Comparison of ENCODE assay signal across 1 cellular context in the genomic region with DNA sequence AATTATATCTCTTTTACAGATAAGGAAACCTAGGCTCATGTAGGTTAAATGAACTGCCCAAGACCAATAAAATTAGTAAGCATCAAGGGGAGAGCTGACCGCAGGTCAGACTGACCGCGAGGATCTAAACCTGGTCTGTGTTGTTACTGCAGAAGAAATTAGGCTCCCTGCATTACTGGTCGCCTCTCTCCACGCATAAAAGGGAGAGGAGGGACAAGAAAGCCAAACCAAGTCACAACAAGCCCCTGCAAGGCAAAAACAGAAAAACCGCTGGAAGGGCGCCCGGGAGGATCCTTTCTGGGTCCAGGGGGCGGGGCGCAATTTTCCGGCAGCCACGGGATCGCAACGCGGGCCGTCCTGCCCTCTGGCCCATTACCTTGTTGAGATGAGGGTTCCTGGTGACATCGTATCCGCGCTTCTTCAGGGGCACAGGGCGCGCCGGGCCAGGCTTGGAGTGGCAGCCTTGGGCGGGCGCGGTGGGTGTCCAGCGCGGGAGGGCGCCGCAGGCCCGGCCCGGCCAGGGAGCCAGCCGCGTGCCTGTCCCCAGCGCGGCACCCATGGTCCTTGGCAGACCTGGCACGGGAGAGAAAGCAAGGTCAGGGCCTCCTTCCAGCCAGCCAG.
TF ChIP-seq lines count a peak whose summit lies in the region.

No MANE protein-coding gene starts in this region.

TF ChIP-seq in SK-N-SH treated with all-trans-retinoic acid at 6 μM for 48 hours, 23 proteins besides CTCF, POLR2A, EP300 and RAD21 (continued from another document):
- TF ChIP-seq, protein P1, sequence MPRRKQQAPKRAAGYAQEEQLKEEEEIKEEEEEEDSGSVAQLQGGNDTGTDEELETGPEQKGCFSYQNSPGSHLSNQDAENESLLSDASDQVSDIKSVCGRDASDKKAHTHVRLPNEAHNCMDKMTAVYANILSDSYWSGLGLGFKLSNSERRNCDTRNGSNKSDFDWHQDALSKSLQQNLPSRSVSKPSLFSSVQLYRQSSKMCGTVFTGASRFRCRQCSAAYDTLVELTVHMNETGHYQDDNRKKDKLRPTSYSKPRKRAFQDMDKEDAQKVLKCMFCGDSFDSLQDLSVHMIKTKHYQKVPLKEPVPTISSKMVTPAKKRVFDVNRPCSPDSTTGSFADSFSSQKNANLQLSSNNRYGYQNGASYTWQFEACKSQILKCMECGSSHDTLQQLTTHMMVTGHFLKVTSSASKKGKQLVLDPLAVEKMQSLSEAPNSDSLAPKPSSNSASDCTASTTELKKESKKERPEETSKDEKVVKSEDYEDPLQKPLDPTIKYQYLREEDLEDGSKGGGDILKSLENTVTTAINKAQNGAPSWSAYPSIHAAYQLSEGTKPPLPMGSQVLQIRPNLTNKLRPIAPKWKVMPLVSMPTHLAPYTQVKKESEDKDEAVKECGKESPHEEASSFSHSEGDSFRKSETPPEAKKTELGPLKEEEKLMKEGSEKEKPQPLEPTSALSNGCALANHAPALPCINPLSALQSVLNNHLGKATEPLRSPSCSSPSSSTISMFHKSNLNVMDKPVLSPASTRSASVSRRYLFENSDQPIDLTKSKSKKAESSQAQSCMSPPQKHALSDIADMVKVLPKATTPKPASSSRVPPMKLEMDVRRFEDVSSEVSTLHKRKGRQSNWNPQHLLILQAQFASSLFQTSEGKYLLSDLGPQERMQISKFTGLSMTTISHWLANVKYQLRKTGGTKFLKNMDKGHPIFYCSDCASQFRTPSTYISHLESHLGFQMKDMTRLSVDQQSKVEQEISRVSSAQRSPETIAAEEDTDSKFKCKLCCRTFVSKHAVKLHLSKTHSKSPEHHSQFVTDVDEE (CRISPR knock-in tag; IDR thresholded peaks at IDR 0.05) = no peak
- no peak for TF ChIP-seq RARB (CRISPR knock-in tag; IDR thresholded peaks at IDR 0.05)
- no peak for TF ChIP-seq ZFP3 (CRISPR knock-in tag; IDR thresholded peaks at IDR 0.05)
- TF ChIP-seq ZNF70 (CRISPR knock-in tag; IDR thresholded peaks at IDR 0.05) = no peak
- TF ChIP-seq, protein P2, sequence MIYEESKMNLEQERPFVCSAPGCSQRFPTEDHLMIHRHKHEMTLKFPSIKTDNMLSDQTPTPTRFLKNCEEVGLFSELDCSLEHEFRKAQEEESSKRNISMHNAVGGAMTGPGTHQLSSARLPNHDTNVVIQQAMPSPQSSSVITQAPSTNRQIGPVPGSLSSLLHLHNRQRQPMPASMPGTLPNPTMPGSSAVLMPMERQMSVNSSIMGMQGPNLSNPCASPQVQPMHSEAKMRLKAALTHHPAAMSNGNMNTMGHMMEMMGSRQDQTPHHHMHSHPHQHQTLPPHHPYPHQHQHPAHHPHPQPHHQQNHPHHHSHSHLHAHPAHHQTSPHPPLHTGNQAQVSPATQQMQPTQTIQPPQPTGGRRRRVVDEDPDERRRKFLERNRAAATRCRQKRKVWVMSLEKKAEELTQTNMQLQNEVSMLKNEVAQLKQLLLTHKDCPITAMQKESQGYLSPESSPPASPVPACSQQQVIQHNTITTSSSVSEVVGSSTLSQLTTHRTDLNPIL (CRISPR knock-in tag; IDR thresholded peaks at IDR 0.05; ENCODE audit: low read depth) = no peak
- no peak for TF ChIP-seq TOX (CRISPR knock-in tag; IDR thresholded peaks at IDR 0.05; ENCODE audit: borderline replicate concordance)
- no peak for TF ChIP-seq OSR1 (CRISPR knock-in tag; IDR thresholded peaks at IDR 0.05)
- no peak for TF ChIP-seq PPARA (CRISPR knock-in tag; IDR thresholded peaks at IDR 0.05; ENCODE audit: borderline replicate concordance)
- TF ChIP-seq, protein P3, sequence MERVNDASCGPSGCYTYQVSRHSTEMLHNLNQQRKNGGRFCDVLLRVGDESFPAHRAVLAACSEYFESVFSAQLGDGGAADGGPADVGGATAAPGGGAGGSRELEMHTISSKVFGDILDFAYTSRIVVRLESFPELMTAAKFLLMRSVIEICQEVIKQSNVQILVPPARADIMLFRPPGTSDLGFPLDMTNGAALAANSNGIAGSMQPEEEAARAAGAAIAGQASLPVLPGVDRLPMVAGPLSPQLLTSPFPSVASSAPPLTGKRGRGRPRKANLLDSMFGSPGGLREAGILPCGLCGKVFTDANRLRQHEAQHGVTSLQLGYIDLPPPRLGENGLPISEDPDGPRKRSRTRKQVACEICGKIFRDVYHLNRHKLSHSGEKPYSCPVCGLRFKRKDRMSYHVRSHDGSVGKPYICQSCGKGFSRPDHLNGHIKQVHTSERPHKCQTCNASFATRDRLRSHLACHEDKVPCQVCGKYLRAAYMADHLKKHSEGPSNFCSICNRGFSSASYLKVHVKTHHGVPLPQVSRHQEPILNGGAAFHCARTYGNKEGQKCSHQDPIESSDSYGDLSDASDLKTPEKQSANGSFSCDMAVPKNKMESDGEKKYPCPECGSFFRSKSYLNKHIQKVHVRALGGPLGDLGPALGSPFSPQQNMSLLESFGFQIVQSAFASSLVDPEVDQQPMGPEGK (CRISPR knock-in tag; IDR thresholded peaks at IDR 0.05; ENCODE audit: borderline replicate concordance) = no peak
- TF ChIP-seq ESRRG (CRISPR knock-in tag; IDR thresholded peaks at IDR 0.05) = no peak
- TF ChIP-seq ZNF8 (CRISPR knock-in tag; IDR thresholded peaks at IDR 0.05) = no peak
- no peak for TF ChIP-seq SNAI2 (CRISPR knock-in tag; IDR thresholded peaks at IDR 0.05)
- TF ChIP-seq ZFP30 (CRISPR knock-in tag; IDR thresholded peaks at IDR 0.05) = no peak
